In genomic region chr2:197599285-197599965, GRCh38 we compare ENCODE assay signal across 8 cellular contexts.
A peak's percentile ranks its signal among the peaks of the same experiment; 100 is the strongest.
DNase-seq lines count a peak whose midpoint lies in the region; ATAC-seq and TF ChIP-seq lines count a peak whose summit lies in the region.

No MANE protein-coding gene starts in this region.

- H3F3A ChIP-seq in smooth muscle cell (ENCODE audit: low read depth) = no peaks in the 10 kb centered on the region

- H3K4me3 ChIP-seq in WI38 (ENCODE audit: low read depth, low read length) (no peak overlapping the region), fibroblast of lung (replicated peaks in 1 of 4; ENCODE audit: control extremely low read depth in 1 of 4, insufficient read depth in 1 of 4, low read depth in 3 of 4, low read length in 4 of 4) (no peak overlapping the region), smooth muscle cell (no peak overlapping the region)

- H3K36me3 ChIP-seq in fibroblast of lung (ENCODE audit: control insufficient read depth, insufficient read depth, low read length) (no peaks in the 10 kb centered on the region), smooth muscle cell (ENCODE audit: low read depth) (no peaks in the 10 kb centered on the region)

- no peaks in the 10 kb centered on the region for H3K79me2 ChIP-seq in fibroblast of lung (ENCODE audit: control insufficient read depth, insufficient read depth, low read length)
- H3K79me2 ChIP-seq in smooth muscle cell (ENCODE audit: low read depth) = no peaks in the 10 kb centered on the region

- H3K4me1 ChIP-seq in fibroblast of lung (ENCODE audit: control insufficient read depth, extremely low read depth, insufficient read depth, low read length) (no peaks in the 10 kb centered on the region), smooth muscle cell (ENCODE audit: low read depth) (no peaks in the 10 kb centered on the region)

- peak; percentile 58 for ATAC-seq in GM21576 (IDR thresholded peaks at IDR 0.05; ENCODE audit: unreplicated experiment)
- no peak for ATAC-seq in HG03095 (IDR thresholded peaks at IDR 0.05; ENCODE audit: unreplicated experiment)

- H3K27me3 ChIP-seq in fibroblast of lung (ENCODE audit: control insufficient read depth, insufficient read depth, low read length) (no peaks in the 10 kb centered on the region), smooth muscle cell (ENCODE audit: low read depth) (no peaks in the 10 kb centered on the region)

- no peak overlapping the region for H2AFZ ChIP-seq in fibroblast of lung (ENCODE audit: low read length)
- H2AFZ ChIP-seq in smooth muscle cell (ENCODE audit: low read depth) = no peak overlapping the region

- DNase-seq in EH (ENCODE audit: low read depth) (peak; percentile 33), M059J (ENCODE audit: low read depth) (peak; percentile 47), fibroblast of lung (ENCODE audit: low read depth in 2 of 2) (peak; percentile 16 to 57), smooth muscle cell (lab: John Stamatoyannopoulos, UW; ENCODE audit: unreplicated experiment) (no peak), SHP77 treated with DMSO at 0.1 percent for 48 hours (lab: John Stamatoyannopoulos, UW) (no peak)

- 83% methylated on average over 11 of the region's 11 CpGs for WGBS in smooth muscle cell (ENCODE audit: low lambda C conversion rate)

- H3K4me2 ChIP-seq in fibroblast of lung (ENCODE audit: extremely low read depth, insufficient read depth, low read length) = no peak overlapping the region
- no peak overlapping the region for H3K4me2 ChIP-seq in smooth muscle cell

- peak; percentile 51 for TF ChIP-seq CTCF in WI38 (IDR thresholded peaks at IDR 0.05; ENCODE audit: low read depth, low read length)
- peak; percentile 49 to 51 for TF ChIP-seq CTCF in fibroblast of lung (conservative IDR thresholded peaks at IDR 0.05 in 1 of 2, IDR thresholded peaks at IDR 0.05 in 1 of 2; ENCODE audit: low read depth in 1 of 2, low read length in 2 of 2)
- TF ChIP-seq CTCF in smooth muscle cell (IDR thresholded peaks at IDR 0.05; ENCODE audit: borderline replicate concordance, insufficient read depth, poor library complexity, severe bottlenecking) = peak; percentile 17

- H3K9ac ChIP-seq in fibroblast of lung (ENCODE audit: insufficient read depth, low read length) = no peak overlapping the region
- no peak overlapping the region for H3K9ac ChIP-seq in smooth muscle cell (ENCODE audit: low read depth)

- H3K9me3 ChIP-seq in fibroblast of lung (ENCODE audit: control insufficient read depth, insufficient read depth, low read depth, low read length) = no peaks in the 10 kb centered on the region
- H3K9me3 ChIP-seq in smooth muscle cell (replicated peaks; ENCODE audit: low read depth) = no peaks in the 10 kb centered on the region

- H4K20me1 ChIP-seq in fibroblast of lung (ENCODE audit: control insufficient read depth, extremely low read depth, insufficient read depth, low read length) (no peaks in the 10 kb centered on the region), smooth muscle cell (ENCODE audit: low read depth) (no peaks in the 10 kb centered on the region)

- H3K27ac ChIP-seq in fibroblast of lung (ENCODE audit: insufficient read depth, low read length) = no peak overlapping the region
- H3K27ac ChIP-seq in smooth muscle cell (ENCODE audit: low read depth) = no peak overlapping the region

Comparison
In these comparisons a context has a peak if more than half of its experiments do, and no peak if none do; other contexts are left out.
1. DNase-seq: peak in EH (single experiment), M059J (single experiment) and fibroblast of lung (2 of 2); none in smooth muscle cell (single experiment) and SHP77 treated with DMSO at 0.1 percent for 48 hours (single experiment).
2. Peak in every context shown above with its lines, with median percentiles within 50 percentile points of each other: CTCF ChIP-seq.